Comparison of ENCODE assay signal across 8 cellular contexts in the genomic region with DNA sequence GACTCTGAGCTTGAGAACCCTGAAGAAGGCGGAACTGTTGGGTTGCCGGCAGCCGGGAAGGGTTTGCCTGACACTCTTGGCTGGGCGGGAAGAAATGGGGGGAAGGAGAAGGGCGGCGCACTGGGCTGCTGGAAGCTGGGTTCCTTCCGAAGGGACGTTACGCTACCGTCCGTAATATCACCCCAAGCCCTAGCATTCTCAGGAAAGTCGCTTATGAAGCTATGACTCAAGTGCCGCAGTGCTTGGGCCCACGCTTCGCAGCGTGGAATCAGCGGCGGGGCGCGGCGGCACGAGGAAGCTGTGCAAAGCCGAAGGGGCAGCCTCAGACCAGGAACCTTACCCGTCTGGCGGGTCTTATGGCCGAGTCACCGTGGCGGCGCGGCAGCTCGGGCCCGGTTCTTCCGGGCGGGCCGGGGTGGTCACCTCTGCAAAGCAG. TPM values are rescaled to one million over a fixed set of nuclear protein-coding genes. Genes with fewer than 3 reads are reported as not detected.
DNase-seq lines count a peak whose midpoint lies in the region; TF ChIP-seq lines count a peak whose summit lies in the region.

No MANE protein-coding gene starts in this region.

- H3K36me3 Mint-ChIP-seq in activated CD4-positive, alpha-beta memory T cell treated with anti-CD3 and anti-CD28 coated beads, Interleukin-2, amount 10 ng/mL, durations not matched to agents 7 days and 5 days (ENCODE audit: low read depth): no peaks in the 10 kb centered on the region
- no peaks in the 10 kb centered on the region for H3K36me3 Mint-ChIP-seq in mesothelial cell of epicardium

- DNase-seq in NCI-H1436 (lab: John Stamatoyannopoulos, UW) (peak; percentile 34), NCI-H1436 treated with DMSO at 0.1 percent for 48 hours (lab: John Stamatoyannopoulos, UW) (no peak), HUDEP-2 (lab: John Stamatoyannopoulos, UW; ENCODE audit: unreplicated experiment in 76 of 76) (peak in 73 of 76 experiments; percentile 3 to 88 (median 71)), mesothelial cell of epicardium (ENCODE audit: low spot score in 2 of 2, unreplicated experiment in 2 of 2) (no peak), NCI-H82 treated with DMSO at 0.1 percent for 48 hours (lab: John Stamatoyannopoulos, UW; ENCODE audit: unreplicated experiment) (no peak)
- DNase-seq in activated CD4-positive, alpha-beta memory T cell treated with anti-CD3 and anti-CD28 coated beads, Interleukin-2, amount 10 ng/mL, durations not matched to agents 7 days and 5 days: peak; percentile 53
- DNase-seq in effector CD8-positive, alpha-beta T cell (lab: John Stamatoyannopoulos, UW): peak; percentile 1
- peak; percentile 12 for DNase-seq in stimulated activated CD8-positive, alpha-beta memory T cell treated with anti-CD3 and anti-CD28 coated beads, Interleukin-12 subunit alpha, Interleukin-12 subunit beta, amount 100 ng/mL, for 4 hours (ENCODE audit: low read depth)

- TF ChIP-seq CTCF in mesothelial cell of epicardium (IDR thresholded peaks at IDR 0.05; ENCODE audit: unreplicated experiment): no peak

- no peak overlapping the region for H3K27ac Mint-ChIP-seq in activated CD4-positive, alpha-beta memory T cell treated with anti-CD3 and anti-CD28 coated beads, Interleukin-2, amount 10 ng/mL, durations not matched to agents 7 days and 5 days
- peak overlapping the region; percentile 22 for H3K27ac Mint-ChIP-seq in mesothelial cell of epicardium

- H3K4me1 Mint-ChIP-seq in activated CD4-positive, alpha-beta memory T cell treated with anti-CD3 and anti-CD28 coated beads, Interleukin-2, amount 10 ng/mL, durations not matched to agents 7 days and 5 days: peaks cover 23% of the 10 kb centered on the region
- H3K4me1 Mint-ChIP-seq in mesothelial cell of epicardium: peaks cover under 1% of the 10 kb centered on the region

- H3K27me3 Mint-ChIP-seq in activated CD4-positive, alpha-beta memory T cell treated with anti-CD3 and anti-CD28 coated beads, Interleukin-2, amount 10 ng/mL, durations not matched to agents 7 days and 5 days: peaks cover 47% of the 10 kb centered on the region
- H3K27me3 Mint-ChIP-seq in mesothelial cell of epicardium (ENCODE audit: low read depth): peaks cover 56% of the 10 kb centered on the region

- CTCF ChIA-PET in activated CD4-positive, alpha-beta memory T cell treated with anti-CD3 and anti-CD28 coated beads, Interleukin-2, amount 10 ng/mL, durations not matched to agents 7 days and 5 days (lab: Charles Lee): interaction anchor here (0.6 to 2.3 kb wide), 4 partner anchors 11 to 298 kb away, joined by 3 to 7 read pairs (median 4); no protein-coding TSS in a partner anchor

- peak overlapping the region; percentile 68 for H3K4me3 Mint-ChIP-seq in activated CD4-positive, alpha-beta memory T cell treated with anti-CD3 and anti-CD28 coated beads, Interleukin-2, amount 10 ng/mL, durations not matched to agents 7 days and 5 days
- peak overlapping the region; percentile 71 for H3K4me3 Mint-ChIP-seq in mesothelial cell of epicardium

- POLR2A ChIA-PET in activated CD4-positive, alpha-beta memory T cell treated with anti-CD3 and anti-CD28 coated beads, Interleukin-2, amount 10 ng/mL, durations not matched to agents 7 days and 5 days (lab: Charles Lee): interaction anchor here (0.9 to 1.1 kb wide), 2 partner anchors 10 to 87 kb away, joined by 3 read pairs; no protein-coding TSS in a partner anchor

- no peaks in the 10 kb centered on the region for H3K9me3 Mint-ChIP-seq in activated CD4-positive, alpha-beta memory T cell treated with anti-CD3 and anti-CD28 coated beads, Interleukin-2, amount 10 ng/mL, durations not matched to agents 7 days and 5 days
- peaks cover 5% of the 10 kb centered on the region for H3K9me3 Mint-ChIP-seq in mesothelial cell of epicardium

RNA-seq across cellular contexts. Expression of a gene that starts 50.2 kb away (rescaled TPM):
- total RNA-seq in activated CD4-positive, alpha-beta memory T cell treated with anti-CD3 and anti-CD28 coated beads, Interleukin-2, amount 10 ng/mL, durations not matched to agents 7 days and 5 days: not detected
- total RNA-seq in mesothelial cell of epicardium: not detected in 3 replicates

RNA-seq across cellular contexts. Expression of a gene that starts 51.3 kb away (rescaled TPM):
- 1 to 10 TPM; 1.5 to 2.7 TPM for total RNA-seq in activated CD4-positive, alpha-beta memory T cell treated with anti-CD3 and anti-CD28 coated beads, Interleukin-2, amount 10 ng/mL, durations not matched to agents 7 days and 5 days
- 0.20 TPM in 1 of 3 replicates, not detected in the others for total RNA-seq in mesothelial cell of epicardium

Comparison
In these comparisons a context has a peak if more than half of its experiments do, and no peak if none do; other contexts are left out.
1. DNase-seq: peak in NCI-H1436 (single experiment), HUDEP-2 (73 of 76), activated CD4-positive, alpha-beta memory T cell treated with anti-CD3 and anti-CD28 coated beads, Interleukin-2, amount 10 ng/mL, durations not matched to agents 7 days and 5 days (single experiment), effector CD8-positive, alpha-beta T cell (single experiment) and stimulated activated CD8-positive, alpha-beta memory T cell treated with anti-CD3 and anti-CD28 coated beads, Interleukin-12 subunit alpha, Interleukin-12 subunit beta, amount 100 ng/mL, for 4 hours (single experiment); none in NCI-H1436 treated with DMSO at 0.1 percent for 48 hours (single experiment), mesothelial cell of epicardium (0 of 2) and NCI-H82 treated with DMSO at 0.1 percent for 48 hours (single experiment).